27 cellular contexts compared by ENCODE assay signal in genomic region chr4:12231098-12231497, GRCh38.
"Had no signal": no experiment of that assay in that cellular context is flagged by ENCODE, and none has a peak within 500 bp of the region (broad histone marks: within the 10 kb centered on the region; RNA-seq: fewer than 3 reads in every experiment).

No MANE protein-coding gene starts in this region.

- H3K4me3 ChIP-seq: adrenal gland, body of pancreas, colonic mucosa, esophagus squamous epithelium, gastroesophageal sphincter had no signal

- H3K9me3 ChIP-seq: adrenal gland, body of pancreas, colonic mucosa, esophagus squamous epithelium, gastroesophageal sphincter had no signal

- DNase-seq: activated CD4-positive, alpha-beta memory T cell treated with anti-CD3 and anti-CD28 coated beads for 36 hours; activated CD4-positive, alpha-beta T cell treated with anti-CD3 and anti-CD28 coated beads for 36 hours; activated CD4-positive, alpha-beta T cell treated with anti-CD3 and anti-CD28 coated beads, Interleukin-2, amount 10 ng/mL, durations not matched to agents 24 days and 14 days; activated CD4-positive, CD25-positive, alpha-beta regulatory T cell; activated CD4-positive, CD25-positive, alpha-beta regulatory T cell treated with anti-CD3 and anti-CD28 coated beads, Interleukin-2, amount 50 U/mL, for 72 hours; activated CD8-positive, alpha-beta memory T cell treated with anti-CD3 and anti-CD28 coated beads, Interleukin-2, amount 10 ng/mL, durations not matched to agents 7 days and 5 days; activated CD8-positive, alpha-beta memory T cell treated with anti-CD3 and anti-CD28 coated beads, Interleukin-2, amount 50 U/mL, for 4 hours; activated CD8-positive, alpha-beta T cell treated with anti-CD3 and anti-CD28 coated beads, Interleukin-2, amount 10 ng/mL, durations not matched to agents 7 days and 5 days; activated effector memory CD4-positive, alpha-beta T cell treated with anti-CD3 and anti-CD28 coated beads, Interleukin-2, amount 50 U/mL, for 16 hours; activated naive CD4-positive, alpha-beta T cell treated with anti-CD3 and anti-CD28 coated beads for 36 hours; activated naive CD8-positive, alpha-beta T cell treated with anti-CD3 and anti-CD28 coated beads for 36 hours; activated naive CD8-positive, alpha-beta T cell treated with anti-CD3 and anti-CD28 coated beads, Interleukin-2, amount 50 U/mL, for 24 hours; activated T-cell treated with anti-CD3 and anti-CD28 coated beads, Interleukin-2, amount 50 U/mL, for 1 hour; activated T-cell treated with anti-CD3 and anti-CD28 coated beads, Interleukin-2, amount 50 U/mL, for 48 hours; adrenal gland; amygdala; aorta; body of pancreas; central memory CD4-positive, alpha-beta T cell; cerebellar nuclear complex; colonic mucosa; effector CD8-positive, alpha-beta T cell; esophagus squamous epithelium; foreskin melanocyte; T-helper 2 cell had no signal

- H3K4me1 ChIP-seq: adrenal gland, body of pancreas, colonic mucosa, esophagus squamous epithelium, gastroesophageal sphincter had no signal

- H3K36me3 ChIP-seq: adrenal gland, colonic mucosa, esophagus squamous epithelium, gastroesophageal sphincter had no signal

- ATAC-seq: activated CD4-positive, alpha-beta T cell treated with anti-CD3 and anti-CD28 coated beads for 36 hours; activated CD8-positive, alpha-beta memory T cell treated with anti-CD3 and anti-CD28 coated beads, Interleukin-2, amount 10 ng/mL, durations not matched to agents 7 days and 5 days; activated CD8-positive, alpha-beta T cell treated with anti-CD3 and anti-CD28 coated beads, Interleukin-2, amount 10 ng/mL, durations not matched to agents 7 days and 5 days; activated naive CD8-positive, alpha-beta T cell treated with anti-CD3 and anti-CD28 coated beads, Interleukin-2, amount 50 U/mL, for 24 hours; body of pancreas; gastroesophageal sphincter had no signal

- H3K27me3 ChIP-seq: adrenal gland, body of pancreas, colonic mucosa, esophagus squamous epithelium, gastroesophageal sphincter had no signal

- H3K27ac ChIP-seq: adrenal gland, body of pancreas, colonic mucosa, epithelial cell of prostate, esophagus squamous epithelium, gastroesophageal sphincter had no signal
